1 cellular context compared by ENCODE assay signal in the genomic region with DNA sequence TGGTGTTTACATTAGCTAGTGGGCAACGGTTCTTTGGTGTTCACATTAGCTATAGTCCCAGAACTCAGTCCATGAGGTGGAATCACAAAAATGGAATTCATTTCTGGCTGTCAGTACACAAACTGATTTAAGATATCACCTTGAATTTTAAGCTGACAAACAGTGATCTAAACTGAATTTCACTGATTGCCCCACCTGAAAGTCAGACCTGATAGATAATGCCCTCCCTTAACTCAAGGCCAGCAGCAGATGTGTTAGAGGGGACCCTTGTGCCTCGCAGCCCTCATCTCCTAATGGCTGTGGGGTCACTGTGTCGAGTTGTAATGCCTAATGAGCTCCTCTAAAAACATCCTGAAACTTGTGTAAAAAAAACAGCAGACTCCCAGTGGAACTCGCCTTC.
TF ChIP-seq lines count a peak whose summit lies in the region.

No MANE protein-coding gene starts in this region.

TF ChIP-seq in WTC11, 78 proteins besides CTCF, POLR2A, EP300 and RAD21:
- TF ChIP-seq, protein P1, sequence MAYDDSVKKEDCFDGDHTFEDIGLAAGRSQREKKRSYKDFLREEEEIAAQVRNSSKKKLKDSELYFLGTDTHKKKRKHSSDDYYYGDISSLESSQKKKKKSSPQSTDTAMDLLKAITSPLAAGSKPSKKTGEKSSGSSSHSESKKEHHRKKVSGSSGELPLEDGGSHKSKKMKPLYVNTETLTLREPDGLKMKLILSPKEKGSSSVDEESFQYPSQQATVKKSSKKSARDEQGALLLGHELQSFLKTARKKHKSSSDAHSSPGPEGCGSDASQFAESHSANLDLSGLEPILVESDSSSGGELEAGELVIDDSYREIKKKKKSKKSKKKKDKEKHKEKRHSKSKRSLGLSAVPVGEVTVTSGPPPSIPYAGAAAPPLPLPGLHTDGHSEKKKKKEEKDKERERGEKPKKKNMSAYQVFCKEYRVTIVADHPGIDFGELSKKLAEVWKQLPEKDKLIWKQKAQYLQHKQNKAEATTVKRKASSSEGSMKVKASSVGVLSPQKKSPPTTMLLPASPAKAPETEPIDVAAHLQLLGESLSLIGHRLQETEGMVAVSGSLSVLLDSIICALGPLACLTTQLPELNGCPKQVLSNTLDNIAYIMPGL (CRISPR knock-in tag; IDR thresholded peaks at IDR 0.05), result no peak
